8 cellular contexts compared by ENCODE assay signal in the genomic region with DNA sequence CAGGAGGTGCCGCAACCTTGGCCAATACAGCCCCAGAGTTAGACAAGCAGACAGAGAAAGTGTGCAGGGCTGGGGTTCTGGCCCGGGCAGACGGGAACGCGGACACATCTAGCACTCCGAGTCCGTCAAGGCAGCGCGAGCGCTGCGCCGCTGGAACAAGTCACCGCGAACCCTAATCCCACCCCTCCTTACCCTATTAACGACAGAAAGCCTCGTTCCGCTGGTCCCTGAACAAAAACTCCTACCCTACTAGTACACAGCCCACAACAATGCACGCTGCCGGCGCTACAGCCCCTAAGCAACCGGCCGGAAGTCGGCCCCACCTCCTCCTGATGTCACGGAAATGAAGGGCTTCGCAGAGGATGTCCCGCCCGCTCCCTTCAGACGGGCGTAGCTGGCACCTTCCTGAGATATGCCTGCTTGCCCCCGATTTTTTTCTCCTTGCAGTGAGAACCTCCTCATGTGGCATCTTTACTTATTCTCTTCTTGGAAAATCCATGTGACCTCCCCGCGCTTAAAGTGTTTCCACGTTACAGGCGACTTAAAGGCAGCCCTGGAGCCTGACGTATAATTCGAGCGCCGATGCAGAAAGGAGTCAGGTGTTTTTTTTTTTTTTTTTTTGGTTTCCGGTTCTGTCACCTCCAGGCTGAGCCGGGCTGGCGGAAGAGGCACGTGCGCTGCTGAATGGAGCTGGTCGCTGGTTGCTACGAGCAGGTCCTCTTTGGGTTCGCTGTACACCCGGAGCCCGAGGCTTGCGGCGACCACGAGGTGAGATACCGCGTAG.
DNase-seq lines count a peak whose midpoint lies in the region; ATAC-seq, FAIRE-seq and TF ChIP-seq lines count a peak whose summit lies in the region.

A gene (minus strand): TSS at position 315 of the 784 bp plus-strand sequence. CDS start 7,066 bp downstream, outside the sequence.
A gene with protein sequence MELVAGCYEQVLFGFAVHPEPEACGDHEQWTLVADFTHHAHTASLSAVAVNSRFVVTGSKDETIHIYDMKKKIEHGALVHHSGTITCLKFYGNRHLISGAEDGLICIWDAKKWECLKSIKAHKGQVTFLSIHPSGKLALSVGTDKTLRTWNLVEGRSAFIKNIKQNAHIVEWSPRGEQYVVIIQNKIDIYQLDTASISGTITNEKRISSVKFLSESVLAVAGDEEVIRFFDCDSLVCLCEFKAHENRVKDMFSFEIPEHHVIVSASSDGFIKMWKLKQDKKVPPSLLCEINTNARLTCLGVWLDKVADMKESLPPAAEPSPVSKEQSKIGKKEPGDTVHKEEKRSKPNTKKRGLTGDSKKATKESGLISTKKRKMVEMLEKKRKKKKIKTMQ (plus strand): TSS at position 671 of the 784 bp plus-strand sequence. CDS start 14 bp downstream, at position 685.

- peak within 1 kb of the TSS; percentile 87 for H3K4me3 Mint-ChIP-seq in central memory CD8-positive, alpha-beta T cell

- H3K27ac Mint-ChIP-seq in central memory CD8-positive, alpha-beta T cell (ENCODE audit: low read depth), result peak within 1 kb of the TSS; percentile 100

- no peaks in the 10 kb centered on the region for H3K27me3 Mint-ChIP-seq in central memory CD8-positive, alpha-beta T cell

- FAIRE-seq in islet of Langerhans (lab: Jason Lieb, UNC), result peak; percentile 58

- DNase-seq in AG10803 (ENCODE audit: low read depth) (peak; percentile 93), NCI-H345 treated with DMSO at 0.1 percent for 48 hours (lab: John Stamatoyannopoulos, UW; ENCODE audit: unreplicated experiment) (peak; percentile 44)
- DNase-seq in activated CD4-positive, CD25-positive, alpha-beta regulatory T cell treated with anti-CD3 and anti-CD28 coated beads, Interleukin-2, amount 50 U/mL, for 16 hours (ENCODE audit: low read depth, low spot score), result peak; percentile 89
- peak; percentile 90 to 93 for DNase-seq in central memory CD8-positive, alpha-beta T cell (ENCODE audit: low spot score in 2 of 2)
- DNase-seq in stimulated activated CD4-positive, alpha-beta T cell treated with anti-CD3 and anti-CD28 coated beads, Interleukin-12 subunit alpha, Interleukin-12 subunit beta, amount 100 ng/mL, for 24 hours (ENCODE audit: low read depth in 2 of 2), result peak; percentile 85 to 90

- H3K4me1 Mint-ChIP-seq in central memory CD8-positive, alpha-beta T cell, result peaks cover 26% of the 10 kb centered on the region

- TF ChIP-seq CTCF in AG10803 (conservative IDR thresholded peaks at IDR 0.05; ENCODE audit: low read length), result no peak

- peak within 1 kb of the TSS; percentile 98 for H3K4me3 ChIP-seq in AG10803 (ENCODE audit: low read length)

- peaks cover 17% of the 10 kb centered on the region for H3K36me3 Mint-ChIP-seq in central memory CD8-positive, alpha-beta T cell (ENCODE audit: insufficient read depth)

- ATAC-seq in GM19035 (IDR thresholded peaks at IDR 0.05; ENCODE audit: unreplicated experiment) (peak; percentile 99), HG03342 (IDR thresholded peaks at IDR 0.05; ENCODE audit: unreplicated experiment) (peak; percentile 98)
- peak; percentile 96 for ATAC-seq in central memory CD8-positive, alpha-beta T cell (replicated peaks; ENCODE audit: extremely low read depth, poor library complexity, severe bottlenecking)

- no peaks in the 10 kb centered on the region for H3K9me3 Mint-ChIP-seq in central memory CD8-positive, alpha-beta T cell

Comparison
In these comparisons a context has a peak if more than half of its experiments do, and no peak if none do; other contexts are left out.
1. Peak in every context shown above with its lines: DNase-seq, ATAC-seq and H3K4me3 ChIP-seq.